ENCODE assay signal across 1 cellular context in the genomic region with DNA sequence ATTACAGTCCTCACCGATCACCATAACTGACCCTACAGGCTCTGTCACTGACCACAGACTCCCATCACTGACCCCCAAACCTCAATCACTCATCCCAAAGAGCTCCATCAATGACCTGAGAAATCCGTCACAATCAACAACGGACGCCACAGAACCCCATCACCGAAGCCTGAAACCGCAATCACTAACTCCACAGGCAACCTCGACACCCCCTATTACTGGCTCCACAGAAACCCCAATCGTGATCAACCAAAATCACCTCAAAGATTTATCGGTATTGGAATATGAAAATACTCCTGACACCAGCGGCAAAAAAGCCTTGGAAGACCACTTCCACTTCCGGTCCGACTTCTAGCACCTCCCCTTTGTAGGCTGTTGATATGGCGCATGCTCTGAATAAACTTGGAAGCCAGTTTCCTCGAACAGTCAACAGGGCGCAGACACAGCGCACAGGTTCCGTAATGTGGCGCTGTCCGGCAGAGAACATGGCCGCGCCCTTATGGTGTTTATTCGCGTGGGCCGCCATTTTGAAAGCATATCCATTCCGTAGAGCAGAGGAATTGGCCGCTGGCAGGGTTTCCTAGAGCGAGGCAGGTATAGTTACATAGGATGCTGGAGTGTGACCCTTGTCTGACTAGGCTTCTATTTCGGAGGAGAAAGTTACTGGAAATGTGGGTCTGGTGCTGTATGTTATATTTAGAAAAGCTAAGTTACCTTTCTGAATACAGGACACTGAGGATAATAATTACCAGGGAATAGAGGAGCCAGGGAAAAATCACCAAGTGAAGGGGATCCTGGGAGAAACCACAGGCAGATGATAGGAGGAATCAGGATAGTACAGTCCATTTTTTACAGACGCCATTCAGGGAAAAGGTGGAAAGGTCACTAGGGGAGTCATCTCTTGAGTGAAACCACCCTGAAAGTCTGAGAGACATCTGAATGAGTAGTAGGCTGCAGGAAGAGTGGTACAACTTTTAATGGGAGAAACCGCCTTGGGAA.
A peak's percentile ranks its signal among the peaks of the same experiment; 100 is the strongest.
TF ChIP-seq lines count a peak whose summit lies in the region.

A gene (minus strand): TSS at position 328 of the 999 bp plus-strand sequence. CDS start 2,785 bp downstream, outside the sequence.

TF ChIP-seq in HepG2, 621 proteins besides CTCF, POLR2A, EP300 and RAD21 (continued from another document and continues in another):
- TF ChIP-seq ZFX (CRISPR knock-in tag; IDR thresholded peaks at IDR 0.05; ENCODE audit: low read depth) (peak; percentile 41; the same call in 1 of the 2 replicates), ZNF589 (CRISPR knock-in tag; conservative IDR thresholded peaks at IDR 0.05) (no peak), MBNL3 (CRISPR knock-in tag; conservative IDR thresholded peaks at IDR 0.05) (no peak), ISX (CRISPR knock-in tag; conservative IDR thresholded peaks at IDR 0.05) (no peak), ZNF629 (CRISPR knock-in tag; conservative IDR thresholded peaks at IDR 0.05) (no peak), SNRNP70 (IDR thresholded peaks at IDR 0.05; ENCODE audit: low read depth, low read length) (no peak), ZNF224 (CRISPR knock-in tag; IDR thresholded peaks at IDR 0.05) (peak; percentile 60; the same call in 1 of the 2 replicates), FOXJ3 (CRISPR knock-in tag; IDR thresholded peaks at IDR 0.05; ENCODE audit: borderline replicate concordance) (no peak), NFE2L2 (IDR thresholded peaks at IDR 0.05; ENCODE audit: low read length) (no peak), ZNF34 (CRISPR knock-in tag; IDR thresholded peaks at IDR 0.05; ENCODE audit: borderline replicate concordance) (peak; percentile 65; the same call in 1 of the 2 replicates), SOX13 (IDR thresholded peaks at IDR 0.05) (no peak), SOX13 (CRISPR knock-in tag; conservative IDR thresholded peaks at IDR 0.05 in 1 of 2, IDR thresholded peaks at IDR 0.05 in 1 of 2) (0 out of 4 replicates have a peak, but pooled peaks of 1 of the 2 experiments have one; percentile 5), XRCC5 (optimal IDR thresholded peaks at IDR 0.05; ENCODE audit: low read length) (peak; percentile 75), CENPX (CRISPR knock-in tag; IDR thresholded peaks at IDR 0.05) (no peak), ARNT2 (CRISPR knock-in tag; IDR thresholded peaks at IDR 0.05; ENCODE audit: low read depth) (no peak), MIXL1 (CRISPR knock-in tag; IDR thresholded peaks at IDR 0.05) (0 out of 2 replicates have a peak, but pooled peaks have one; percentile 50), ZNF619 (CRISPR knock-in tag; IDR thresholded peaks at IDR 0.05) (no peak), ZNF724P (CRISPR knock-in tag; IDR thresholded peaks at IDR 0.05; ENCODE audit: borderline replicate concordance) (no peak), DR1 (CRISPR knock-in tag; IDR thresholded peaks at IDR 0.05) (no peak), LCORL (IDR thresholded peaks at IDR 0.05) (no peak), LCORL (CRISPR knock-in tag; IDR thresholded peaks at IDR 0.05) (no peak), CEBPB (IDR thresholded peaks at IDR 0.05; ENCODE audit: borderline replicate concordance, low read depth, low read length) (no peak), ZNF775 (CRISPR knock-in tag; IDR thresholded peaks at IDR 0.05; ENCODE audit: borderline replicate concordance) (no peak), NFYC (CRISPR knock-in tag; IDR thresholded peaks at IDR 0.05) (no peak), KAT7 (CRISPR knock-in tag; IDR thresholded peaks at IDR 0.05; ENCODE audit: borderline replicate concordance) (0 out of 2 replicates have a peak, but pooled peaks have one; percentile 47), NFIC (IDR thresholded peaks at IDR 0.05; ENCODE audit: low read length) (no peak), SRSF9 (IDR thresholded peaks at IDR 0.05; ENCODE audit: borderline replicate concordance, insufficient read depth, low read depth, low read length, poor library complexity, severe bottlenecking) (no peak), GATAD1 (CRISPR knock-in tag; IDR thresholded peaks at IDR 0.05) (peak; percentile 82), ZNF329 (CRISPR knock-in tag; IDR thresholded peaks at IDR 0.05; ENCODE audit: low read depth) (no peak), MATR3 (CRISPR knock-in tag; IDR thresholded peaks at IDR 0.05) (no peak), CBX1 (IDR thresholded peaks at IDR 0.05; ENCODE audit: low read depth) (no peak), NFATC3 (CRISPR knock-in tag; IDR thresholded peaks at IDR 0.05) (no peak), ZNF431 (CRISPR knock-in tag; IDR thresholded peaks at IDR 0.05; ENCODE audit: borderline replicate concordance, low read depth) (no peak), JUND (CRISPR knock-in tag; IDR thresholded peaks at IDR 0.05) (no peak), AHR (CRISPR knock-in tag; IDR thresholded peaks at IDR 0.05) (0 out of 2 replicates have a peak, but pooled peaks have one; percentile 60), NRL (CRISPR knock-in tag; IDR thresholded peaks at IDR 0.05; ENCODE audit: borderline replicate concordance) (no peak), ZC3H13 (CRISPR knock-in tag; IDR thresholded peaks at IDR 0.05) (no peak), NFKB2 (CRISPR knock-in tag; IDR thresholded peaks at IDR 0.05; ENCODE audit: borderline replicate concordance) (no peak), MBD4 (IDR thresholded peaks at IDR 0.05; ENCODE audit: borderline replicate concordance, low read length) (no peak), ZNF337 (CRISPR knock-in tag; IDR thresholded peaks at IDR 0.05; ENCODE audit: borderline replicate concordance, low read depth) (no peak), ZNF256 (CRISPR knock-in tag; conservative IDR thresholded peaks at IDR 0.05) (no peak), AGO2 (optimal IDR thresholded peaks at IDR 0.05; ENCODE audit: low read depth, low read length) (no peak), NR2F1 (CRISPR knock-in tag; IDR thresholded peaks at IDR 0.05) (no peak), ZNF878 (CRISPR knock-in tag; IDR thresholded peaks at IDR 0.05) (no peak), ZNF549 (CRISPR knock-in tag; IDR thresholded peaks at IDR 0.05) (no peak)
- TF ChIP-seq, protein P1, sequence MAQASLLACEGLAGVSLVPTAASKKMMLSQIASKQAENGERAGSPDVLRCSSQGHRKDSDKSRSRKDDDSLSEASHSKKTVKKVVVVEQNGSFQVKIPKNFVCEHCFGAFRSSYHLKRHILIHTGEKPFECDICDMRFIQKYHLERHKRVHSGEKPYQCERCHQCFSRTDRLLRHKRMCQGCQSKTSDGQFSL (CRISPR knock-in tag; IDR thresholded peaks at IDR 0.05), result no peak
- TF ChIP-seq, protein P2, sequence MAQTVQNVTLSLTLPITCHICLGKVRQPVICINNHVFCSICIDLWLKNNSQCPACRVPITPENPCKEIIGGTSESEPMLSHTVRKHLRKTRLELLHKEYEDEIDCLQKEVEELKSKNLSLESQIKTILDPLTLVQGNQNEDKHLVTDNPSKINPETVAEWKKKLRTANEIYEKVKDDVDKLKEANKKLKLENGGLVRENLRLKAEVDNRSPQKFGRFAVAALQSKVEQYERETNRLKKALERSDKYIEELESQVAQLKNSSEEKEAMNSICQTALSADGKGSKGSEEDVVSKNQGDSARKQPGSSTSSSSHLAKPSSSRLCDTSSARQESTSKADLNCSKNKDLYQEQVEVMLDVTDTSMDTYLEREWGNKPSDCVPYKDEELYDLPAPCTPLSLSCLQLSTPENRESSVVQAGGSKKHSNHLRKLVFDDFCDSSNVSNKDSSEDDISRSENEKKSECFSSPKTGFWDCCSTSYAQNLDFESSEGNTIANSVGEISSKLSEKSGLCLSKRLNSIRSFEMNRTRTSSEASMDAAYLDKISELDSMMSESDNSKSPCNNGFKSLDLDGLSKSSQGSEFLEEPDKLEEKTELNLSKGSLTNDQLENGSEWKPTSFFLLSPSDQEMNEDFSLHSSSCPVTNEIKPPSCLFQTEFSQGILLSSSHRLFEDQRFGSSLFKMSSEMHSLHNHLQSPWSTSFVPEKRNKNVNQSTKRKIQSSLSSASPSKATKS (CRISPR knock-in tag; IDR thresholded peaks at IDR 0.05), result no peak
- TF ChIP-seq, protein P3, sequence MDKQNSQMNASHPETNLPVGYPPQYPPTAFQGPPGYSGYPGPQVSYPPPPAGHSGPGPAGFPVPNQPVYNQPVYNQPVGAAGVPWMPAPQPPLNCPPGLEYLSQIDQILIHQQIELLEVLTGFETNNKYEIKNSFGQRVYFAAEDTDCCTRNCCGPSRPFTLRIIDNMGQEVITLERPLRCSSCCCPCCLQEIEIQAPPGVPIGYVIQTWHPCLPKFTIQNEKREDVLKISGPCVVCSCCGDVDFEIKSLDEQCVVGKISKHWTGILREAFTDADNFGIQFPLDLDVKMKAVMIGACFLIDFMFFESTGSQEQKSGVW (CRISPR knock-in tag; IDR thresholded peaks at IDR 0.05; ENCODE audit: borderline replicate concordance), result no peak
- TF ChIP-seq, protein P4, sequence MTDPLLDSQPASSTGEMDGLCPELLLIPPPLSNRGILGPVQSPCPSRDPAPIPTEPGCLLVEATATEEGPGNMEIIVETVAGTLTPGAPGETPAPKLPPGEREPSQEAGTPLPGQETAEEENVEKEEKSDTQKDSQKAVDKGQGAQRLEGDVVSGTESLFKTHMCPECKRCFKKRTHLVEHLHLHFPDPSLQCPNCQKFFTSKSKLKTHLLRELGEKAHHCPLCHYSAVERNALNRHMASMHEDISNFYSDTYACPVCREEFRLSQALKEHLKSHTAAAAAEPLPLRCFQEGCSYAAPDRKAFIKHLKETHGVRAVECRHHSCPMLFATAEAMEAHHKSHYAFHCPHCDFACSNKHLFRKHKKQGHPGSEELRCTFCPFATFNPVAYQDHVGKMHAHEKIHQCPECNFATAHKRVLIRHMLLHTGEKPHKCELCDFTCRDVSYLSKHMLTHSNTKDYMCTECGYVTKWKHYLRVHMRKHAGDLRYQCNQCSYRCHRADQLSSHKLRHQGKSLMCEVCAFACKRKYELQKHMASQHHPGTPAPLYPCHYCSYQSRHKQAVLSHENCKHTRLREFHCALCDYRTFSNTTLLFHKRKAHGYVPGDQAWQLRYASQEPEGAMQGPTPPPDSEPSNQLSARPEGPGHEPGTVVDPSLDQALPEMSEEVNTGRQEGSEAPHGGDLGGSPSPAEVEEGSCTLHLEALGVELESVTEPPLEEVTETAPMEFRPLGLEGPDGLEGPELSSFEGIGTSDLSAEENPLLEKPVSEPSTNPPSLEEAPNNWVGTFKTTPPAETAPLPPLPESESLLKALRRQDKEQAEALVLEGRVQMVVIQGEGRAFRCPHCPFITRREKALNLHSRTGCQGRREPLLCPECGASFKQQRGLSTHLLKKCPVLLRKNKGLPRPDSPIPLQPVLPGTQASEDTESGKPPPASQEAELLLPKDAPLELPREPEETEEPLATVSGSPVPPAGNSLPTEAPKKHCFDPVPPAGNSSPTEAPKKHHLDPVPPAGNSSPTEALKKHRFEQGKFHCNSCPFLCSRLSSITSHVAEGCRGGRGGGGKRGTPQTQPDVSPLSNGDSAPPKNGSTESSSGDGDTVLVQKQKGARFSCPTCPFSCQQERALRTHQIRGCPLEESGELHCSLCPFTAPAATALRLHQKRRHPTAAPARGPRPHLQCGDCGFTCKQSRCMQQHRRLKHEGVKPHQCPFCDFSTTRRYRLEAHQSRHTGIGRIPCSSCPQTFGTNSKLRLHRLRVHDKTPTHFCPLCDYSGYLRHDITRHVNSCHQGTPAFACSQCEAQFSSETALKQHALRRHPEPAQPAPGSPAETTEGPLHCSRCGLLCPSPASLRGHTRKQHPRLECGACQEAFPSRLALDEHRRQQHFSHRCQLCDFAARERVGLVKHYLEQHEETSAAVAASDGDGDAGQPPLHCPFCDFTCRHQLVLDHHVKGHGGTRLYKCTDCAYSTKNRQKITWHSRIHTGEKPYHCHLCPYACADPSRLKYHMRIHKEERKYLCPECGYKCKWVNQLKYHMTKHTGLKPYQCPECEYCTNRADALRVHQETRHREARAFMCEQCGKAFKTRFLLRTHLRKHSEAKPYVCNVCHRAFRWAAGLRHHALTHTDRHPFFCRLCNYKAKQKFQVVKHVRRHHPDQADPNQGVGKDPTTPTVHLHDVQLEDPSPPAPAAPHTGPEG (CRISPR knock-in tag; IDR thresholded peaks at IDR 0.05), result no peak
- TF ChIP-seq, protein P5, sequence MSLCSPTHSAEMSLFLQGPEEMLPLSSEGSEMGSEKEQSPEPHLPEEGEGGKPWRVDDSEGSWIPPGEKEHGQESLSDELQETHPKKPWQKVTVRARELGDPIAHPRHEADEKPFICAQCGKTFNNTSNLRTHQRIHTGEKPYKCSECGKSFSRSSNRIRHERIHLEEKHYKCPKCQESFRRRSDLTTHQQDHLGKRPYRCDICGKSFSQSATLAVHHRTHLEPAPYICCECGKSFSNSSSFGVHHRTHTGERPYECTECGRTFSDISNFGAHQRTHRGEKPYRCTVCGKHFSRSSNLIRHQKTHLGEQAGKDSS (CRISPR knock-in tag; IDR thresholded peaks at IDR 0.05; ENCODE audit: borderline replicate concordance, low read depth), result no peak
- TF ChIP-seq, protein P6, sequence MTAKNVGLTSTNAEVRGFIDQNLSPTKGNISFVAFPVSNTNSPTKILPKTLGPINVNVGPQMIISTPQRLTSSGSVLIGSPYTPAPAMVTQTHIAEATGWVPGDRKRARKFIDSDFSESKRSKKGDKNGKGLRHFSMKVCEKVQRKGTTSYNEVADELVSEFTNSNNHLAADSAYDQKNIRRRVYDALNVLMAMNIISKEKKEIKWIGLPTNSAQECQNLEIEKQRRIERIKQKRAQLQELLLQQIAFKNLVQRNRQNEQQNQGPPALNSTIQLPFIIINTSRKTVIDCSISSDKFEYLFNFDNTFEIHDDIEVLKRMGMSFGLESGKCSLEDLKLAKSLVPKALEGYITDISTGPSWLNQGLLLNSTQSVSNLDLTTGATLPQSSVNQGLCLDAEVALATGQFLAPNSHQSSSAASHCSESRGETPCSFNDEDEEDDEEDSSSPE (CRISPR knock-in tag; IDR thresholded peaks at IDR 0.05), result peak; percentile 24
- TF ChIP-seq, protein P7, sequence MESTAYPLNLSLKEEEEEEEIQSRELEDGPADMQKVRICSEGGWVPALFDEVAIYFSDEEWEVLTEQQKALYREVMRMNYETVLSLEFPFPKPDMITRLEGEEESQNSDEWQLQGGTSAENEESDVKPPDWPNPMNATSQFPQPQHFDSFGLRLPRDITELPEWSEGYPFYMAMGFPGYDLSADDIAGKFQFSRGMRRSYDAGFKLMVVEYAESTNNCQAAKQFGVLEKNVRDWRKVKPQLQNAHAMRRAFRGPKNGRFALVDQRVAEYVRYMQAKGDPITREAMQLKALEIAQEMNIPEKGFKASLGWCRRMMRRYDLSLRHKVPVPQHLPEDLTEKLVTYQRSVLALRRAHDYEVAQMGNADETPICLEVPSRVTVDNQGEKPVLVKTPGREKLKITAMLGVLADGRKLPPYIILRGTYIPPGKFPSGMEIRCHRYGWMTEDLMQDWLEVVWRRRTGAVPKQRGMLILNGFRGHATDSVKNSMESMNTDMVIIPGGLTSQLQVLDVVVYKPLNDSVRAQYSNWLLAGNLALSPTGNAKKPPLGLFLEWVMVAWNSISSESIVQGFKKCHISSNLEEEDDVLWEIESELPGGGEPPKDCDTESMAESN (CRISPR knock-in tag; conservative IDR thresholded peaks at IDR 0.05), result 0 out of 2 replicates have a peak, but pooled peaks have one; percentile 14
